17 cellular contexts compared by ENCODE assay signal in the genomic region with DNA sequence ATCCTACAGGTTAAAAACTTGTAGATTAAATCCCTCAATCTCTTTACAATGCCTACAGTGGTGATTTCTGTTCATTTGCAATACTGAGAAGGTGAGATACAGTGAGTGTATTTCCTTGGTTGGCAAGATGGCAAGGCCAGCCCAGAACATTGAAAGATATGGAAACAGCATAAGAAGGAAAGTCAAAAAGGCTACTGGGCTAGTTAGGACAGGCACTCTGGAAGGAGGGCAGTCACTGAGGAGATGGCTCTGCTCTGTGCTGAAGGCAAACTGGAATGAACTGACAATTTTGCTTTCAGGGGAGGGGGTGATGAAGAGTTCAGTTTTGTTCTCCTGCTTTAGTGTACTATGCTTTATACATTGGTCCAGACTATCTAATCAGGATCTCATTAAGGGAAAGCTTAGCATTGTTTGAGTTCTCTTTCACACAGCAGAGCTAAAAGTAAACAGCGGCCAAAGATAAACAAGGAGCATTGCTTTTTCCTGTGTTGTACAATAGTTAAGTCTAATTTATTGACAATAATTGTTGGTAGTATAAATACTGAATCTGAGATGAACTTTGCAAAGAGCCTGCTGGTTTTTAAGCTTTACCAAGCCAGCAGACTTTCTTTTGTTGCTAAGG.
A peak's percentile ranks its signal among the peaks of the same experiment; 100 is the strongest.
DNase-seq lines count a peak whose midpoint lies in the region; TF ChIP-seq lines count a peak whose summit lies in the region.
"Had no signal": no experiment of that assay in that cellular context is flagged by ENCODE, and none has a peak within 500 bp of the region (broad histone marks: within the 10 kb centered on the region; RNA-seq: fewer than 3 reads in every experiment).

No MANE protein-coding gene starts in this region.

- TF ChIP-seq CTCF in nephron progenitor cell (IDR thresholded peaks at IDR 0.05) = no peak

- H3K4me1 Mint-ChIP-seq in nephron progenitor cell = peaks cover 56% of the 10 kb centered on the region
- H3K4me1 Mint-ChIP-seq: activated CD4-positive, alpha-beta memory T cell treated with anti-CD3 and anti-CD28 coated beads, Interleukin-2, amount 10 ng/mL, durations not matched to agents 7 days and 5 days; stimulated activated naive B cell treated with anti-CD40 and anti-IgM and Interleukin-4, amounts not matched to agents 10 μg/mL and 1 μg/mL and 100 μg/mL, for 72 hours had no signal

- peak overlapping the region; percentile 14 for H3K4me3 Mint-ChIP-seq in nephron progenitor cell
- H3K4me3 Mint-ChIP-seq: activated CD4-positive, alpha-beta memory T cell treated with anti-CD3 and anti-CD28 coated beads, Interleukin-2, amount 10 ng/mL, durations not matched to agents 7 days and 5 days; stimulated activated naive B cell treated with anti-CD40 and anti-IgM and Interleukin-4, amounts not matched to agents 10 μg/mL and 1 μg/mL and 100 μg/mL, for 72 hours had no signal

- no peaks in the 10 kb centered on the region for H3K36me3 Mint-ChIP-seq in nephron progenitor cell (ENCODE audit: low read depth)
- H3K36me3 Mint-ChIP-seq: stimulated activated naive B cell treated with anti-CD40 and anti-IgM and Interleukin-4, amounts not matched to agents 10 μg/mL and 1 μg/mL and 100 μg/mL, for 72 hours had no signal

- peak overlapping the region; percentile 44 for H3K27ac Mint-ChIP-seq in nephron progenitor cell
- H3K27ac Mint-ChIP-seq: activated CD4-positive, alpha-beta memory T cell treated with anti-CD3 and anti-CD28 coated beads, Interleukin-2, amount 10 ng/mL, durations not matched to agents 7 days and 5 days; stimulated activated naive B cell treated with anti-CD40 and anti-IgM and Interleukin-4, amounts not matched to agents 10 μg/mL and 1 μg/mL and 100 μg/mL, for 72 hours had no signal

- peak; percentile 79 for DNase-seq in COR-L47 (lab: John Stamatoyannopoulos, UW)
- DNase-seq in NCI-H146 treated with DMSO at 0.1 percent for 48 hours (lab: John Stamatoyannopoulos, UW; ENCODE audit: unreplicated experiment) = peak; percentile 53
- no peak for DNase-seq in caudate nucleus (lab: John Stamatoyannopoulos, UW)
- DNase-seq in nephron progenitor cell = no peak
- no peak for DNase-seq in HPDE6-E6E7 (ENCODE audit: extremely low spot score)
- no peak for DNase-seq in CD1c-positive myeloid dendritic cell (ENCODE audit: extremely low spot score)
- DNase-seq in DMS 273 treated with DMSO at 0.1 percent for 48 hours (lab: John Stamatoyannopoulos, UW) = no peak
- DNase-seq in activated CD8-positive, alpha-beta memory T cell treated with anti-CD3 and anti-CD28 coated beads, Interleukin-2, amount 50 U/mL, for 4 hours = no peak
- DNase-seq: activated CD4-positive, alpha-beta memory T cell treated with anti-CD3 and anti-CD28 coated beads, Interleukin-2, amount 10 ng/mL, durations not matched to agents 7 days and 5 days; heart left ventricle; KG1; midbrain; NCI-H1436; NCI-H526; stimulated activated naive B cell treated with anti-CD40 and anti-IgM and Interleukin-4, amounts not matched to agents 10 μg/mL and 1 μg/mL and 100 μg/mL, for 72 hours; SW 1271 had no signal

- peaks cover 4% of the 10 kb centered on the region for H3K27me3 Mint-ChIP-seq in nephron progenitor cell (ENCODE audit: low read depth, poor library complexity)

- H3K9me3 Mint-ChIP-seq in nephron progenitor cell = no peaks in the 10 kb centered on the region
- H3K9me3 Mint-ChIP-seq: activated CD4-positive, alpha-beta memory T cell treated with anti-CD3 and anti-CD28 coated beads, Interleukin-2, amount 10 ng/mL, durations not matched to agents 7 days and 5 days; stimulated activated naive B cell treated with anti-CD40 and anti-IgM and Interleukin-4, amounts not matched to agents 10 μg/mL and 1 μg/mL and 100 μg/mL, for 72 hours had no signal

- peak overlapping the region; percentile 1 for H3K27ac ChIP-seq in caudate nucleus (ENCODE audit: low read depth, low read length)
- H3K27ac ChIP-seq: heart left ventricle, vagina had no signal

Comparison
In these comparisons a context has a peak if more than half of its experiments do, and no peak if none do; other contexts are left out.
1. DNase-seq: peak in COR-L47 (single experiment) and NCI-H146 treated with DMSO at 0.1 percent for 48 hours (single experiment); none in caudate nucleus (0 of 61), nephron progenitor cell (single experiment), HPDE6-E6E7 (single experiment), CD1c-positive myeloid dendritic cell (single experiment), DMS 273 treated with DMSO at 0.1 percent for 48 hours (single experiment) and activated CD8-positive, alpha-beta memory T cell treated with anti-CD3 and anti-CD28 coated beads, Interleukin-2, amount 50 U/mL, for 4 hours (single experiment).